In the genomic region with DNA sequence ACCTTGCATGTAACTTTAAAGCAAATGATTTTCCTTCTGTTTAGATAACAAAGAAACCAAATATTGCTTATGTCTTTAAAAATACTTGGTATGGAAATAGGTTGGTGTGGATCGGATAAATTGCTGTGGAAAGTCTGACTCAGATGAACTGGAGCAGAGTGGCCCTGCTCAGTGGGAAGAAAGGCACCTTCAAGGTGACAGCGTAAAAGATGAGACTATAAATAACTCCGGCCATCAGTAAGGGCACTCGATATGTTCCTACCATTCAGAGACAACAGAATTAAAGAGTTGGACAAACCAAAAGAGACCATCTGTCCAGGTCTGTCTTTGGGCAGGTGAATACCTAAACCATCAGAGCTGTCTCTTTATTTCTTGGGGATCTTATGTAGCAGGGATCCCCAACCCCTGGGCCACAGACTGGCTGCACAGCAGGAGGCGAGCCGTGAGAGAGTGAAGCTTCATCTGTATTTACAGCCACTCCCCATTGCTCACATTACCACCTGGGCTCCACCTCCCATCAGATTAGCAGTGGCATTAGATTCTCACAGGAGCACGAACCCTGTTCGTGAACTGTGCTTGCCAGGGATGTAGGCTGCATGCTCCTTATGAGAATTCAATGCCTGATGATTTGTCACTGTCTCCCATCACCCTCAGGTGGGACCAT, we compare ENCODE assay signal across 18 cellular contexts.
A peak's percentile ranks its signal among the peaks of the same experiment; 100 is the strongest.
DNase-seq lines count a peak whose midpoint lies in the region; ATAC-seq and TF ChIP-seq lines count a peak whose summit lies in the region.
"Had no signal": no experiment of that assay in that cellular context is flagged by ENCODE, and none has a peak within 500 bp of the region (broad histone marks: within the 10 kb centered on the region; RNA-seq: fewer than 3 reads in every experiment).

No MANE protein-coding gene starts in this region.

- no peak for TF ChIP-seq POLR2A in IMR-90 (IDR thresholded peaks at IDR 0.05; ENCODE audit: low read depth, low read length)

- peaks cover 12% of the 10 kb centered on the region for H3K9me1 ChIP-seq in IMR-90 (ENCODE audit: insufficient read depth, low read length)

- no peak overlapping the region for H4K91ac ChIP-seq in IMR-90 (ENCODE audit: insufficient read depth, low read depth, low read length)

- H3K4me1 Mint-ChIP-seq in endothelial cell (ENCODE audit: unreplicated experiment) (peaks cover 24% of the 10 kb centered on the region), nephron (peaks cover 68% of the 10 kb centered on the region)

- H2AFZ ChIP-seq in IMR-90 (replicated peaks; ENCODE audit: low read length, poor library complexity): no peak overlapping the region

- no peak overlapping the region for H3K56ac ChIP-seq in IMR-90 (ENCODE audit: extremely low read depth, insufficient read depth, low read length)

- no CpG with 5 or more reads among the region's 8 CpGs for WGBS in IMR-90 (ENCODE audit: extremely low coverage in 2 of 2, insufficient read length in 1 of 2), 2 experiments

- DNase-seq in IMR-90: no peak
- peak; percentile 15 for DNase-seq in NCI-H69 (lab: John Stamatoyannopoulos, UW)
- no peak for DNase-seq in endothelial cell (ENCODE audit: low spot score)
- DNase-seq in NCI-H1930 (lab: John Stamatoyannopoulos, UW): no peak
- DNase-seq in NCI-H1417 (lab: John Stamatoyannopoulos, UW): no peak
- DNase-seq in MV-4-11 (lab: John Stamatoyannopoulos, UW): no peak
- DNase-seq: ACHN, AML-193, Caco-2, DMS53, HCEC 1CT, NCI-H187 treated with DMSO at 0.1 percent for 48 hours, NCI-H524, RPMI8226, SW 1271 had no signal

- no peak overlapping the region for H3K4ac ChIP-seq in IMR-90 (ENCODE audit: low read depth, low read length)

- H4K20me1 ChIP-seq in IMR-90 (ENCODE audit: insufficient read depth, low read length): no peaks in the 10 kb centered on the region

- H3K4me2 ChIP-seq in IMR-90 (ENCODE audit: low read depth, low read length): no peak overlapping the region

- no peak overlapping the region for H3K9ac ChIP-seq in IMR-90 (ENCODE audit: low read depth, low read length)

- H3K9me3 ChIP-seq in IMR-90 (ENCODE audit: control insufficient read depth, insufficient read depth, low read length): no peaks in the 10 kb centered on the region
- H3K9me3 ChIP-seq: Caco-2, SJSA1 had no signal

- H2BK120ac ChIP-seq in IMR-90 (ENCODE audit: low read depth, low read length): 0 out of 2 replicates have a peak overlapping the region, but pooled peaks have one; percentile 3

- no peak for TF ChIP-seq RAD21 in IMR-90 (IDR thresholded peaks at IDR 0.05; ENCODE audit: low read length)

- H3K14ac ChIP-seq in IMR-90 (replicated peaks; ENCODE audit: low read depth, low read length): no peak overlapping the region

- TF ChIP-seq CTCF in IMR-90 (conservative IDR thresholded peaks at IDR 0.05; ENCODE audit: low read depth, low read length) (no peak), endothelial cell (IDR thresholded peaks at IDR 0.05; ENCODE audit: unreplicated experiment) (no peak), nephron (IDR thresholded peaks at IDR 0.05; ENCODE audit: unreplicated experiment in 3 of 3) (no peak)

- in situ Hi-C loops in IMR-90 (cut with MboI; ENCODE audit: low sequenced_read_pairs): no loop called here

- no TSS peak for BruUV-seq in IMR-90 (replicated peaks; lab: Mats Ljungman, UMichigan)

- no peak for ATAC-seq in IMR-90 (ENCODE audit: low read depth)

- CTCF ChIA-PET in IMR-90 (lab: Yijun Ruan, JAX): no interaction called here

- no peaks in the 10 kb centered on the region for H3K27me3 ChIP-seq in IMR-90 (ENCODE audit: control insufficient read depth, insufficient read depth, low read length)
- H3K27me3 ChIP-seq: SJSA1 had no signal

- intact Hi-C loops in IMR-90 (cut with micrococcal nuclease): no loop called here

- H3K27ac ChIP-seq in IMR-90 (ENCODE audit: insufficient read depth, low read length): no peak overlapping the region
- H3K27ac ChIP-seq: HL-60, SJSA1 had no signal

- H3K27ac Mint-ChIP-seq in endothelial cell (ENCODE audit: unreplicated experiment): peak overlapping the region; percentile 49
- peak overlapping the region; percentile 59 to 89 (median 67) for H3K27ac Mint-ChIP-seq in nephron

- H3K4me1 ChIP-seq in IMR-90 (ENCODE audit: control insufficient read depth, insufficient read depth, low read length): peaks cover 15% of the 10 kb centered on the region
- H3K4me1 ChIP-seq: Caco-2 had no signal

- dilution Hi-C loops in IMR-90 (cut with HindIII; ENCODE audit: low sequenced_read_pairs, unreplicated experiment): no loop called here

- no peak overlapping the region; the same call in 1 of the 2 replicates for H2AK5ac ChIP-seq in IMR-90 (ENCODE audit: low read depth, low read length)

- H2BK15ac ChIP-seq in IMR-90 (ENCODE audit: low read depth, low read length): no peak overlapping the region

- H3K36me3 Mint-ChIP-seq in endothelial cell (ENCODE audit: low read depth, unreplicated experiment): no peaks in the 10 kb centered on the region
- H3K36me3 Mint-ChIP-seq in nephron (ENCODE audit: low read depth): peaks cover 11% of the 10 kb centered on the region

- H4K5ac ChIP-seq in IMR-90 (ENCODE audit: low read depth, low read length): no peak overlapping the region

- H3K9me3 Mint-ChIP-seq in endothelial cell (ENCODE audit: unreplicated experiment) (no peaks in the 10 kb centered on the region), nephron (peaks cover 2% of the 10 kb centered on the region)

- no peaks in the 10 kb centered on the region for H3K36me3 ChIP-seq in IMR-90 (ENCODE audit: control insufficient read depth, insufficient read depth, low read length)
- H3K36me3 ChIP-seq: SJSA1 had no signal

- H3K27me3 Mint-ChIP-seq in endothelial cell (ENCODE audit: unreplicated experiment): peaks cover 2% of the 10 kb centered on the region
- H3K27me3 Mint-ChIP-seq in nephron (ENCODE audit: low read depth): peaks cover 3% of the 10 kb centered on the region

- POLR2A ChIA-PET in IMR-90 (lab: Charles Lee; ENCODE audit: unreplicated experiment): no interaction called here

- no peak overlapping the region for H3K4me3 ChIP-seq in IMR-90 (ENCODE audit: insufficient read depth, low read depth, low read length)
- H3K4me3 ChIP-seq: SJSA1 had no signal

- no peak overlapping the region for H4K8ac ChIP-seq in IMR-90 (ENCODE audit: low read depth in 2 of 2, low read length in 2 of 2)

- H3K18ac ChIP-seq in IMR-90 (ENCODE audit: low read depth, low read length): no peak overlapping the region

- peaks cover 1 to 14% of the 10 kb centered on the region in 2 experiments; a peak in 3 of 4 replicates for H3K79me1 ChIP-seq in IMR-90 (ENCODE audit: low read depth in 1 of 2, low read length in 2 of 2)

- no peak overlapping the region for H3K23ac ChIP-seq in IMR-90 (ENCODE audit: low read depth, low read length)

- H3K4me3 Mint-ChIP-seq in endothelial cell (ENCODE audit: unreplicated experiment): no peak overlapping the region
- no peak overlapping the region for H3K4me3 Mint-ChIP-seq in nephron

- H2BK5ac ChIP-seq in IMR-90 (ENCODE audit: low read depth, low read length, poor library complexity, severe bottlenecking): no peak overlapping the region

- no peak overlapping the region for H2AK9ac ChIP-seq in IMR-90 (replicated peaks; ENCODE audit: low read depth, low read length, poor library complexity)

- no peak overlapping the region for H2BK20ac ChIP-seq in IMR-90 (ENCODE audit: low read depth, low read length)

TF ChIP-seq in IMR-90, 13 proteins besides CTCF, POLR2A, EP300 and RAD21:
- TF ChIP-seq BHLHE40 (IDR thresholded peaks at IDR 0.05; ENCODE audit: low read depth, low read length) (no peak), MXI1 (IDR thresholded peaks at IDR 0.05; ENCODE audit: borderline replicate concordance, low read depth, low read length) (no peak), CHD1 (IDR thresholded peaks at IDR 0.05; ENCODE audit: low read depth, low read length) (no peak), RFX5 (IDR thresholded peaks at IDR 0.05; ENCODE audit: low read depth, low read length) (no peak), FOS (IDR thresholded peaks at IDR 0.05; ENCODE audit: low read depth, low read length) (no peak), MAZ (IDR thresholded peaks at IDR 0.05; ENCODE audit: borderline replicate concordance, low read depth, low read length) (no peak), RCOR1 (IDR thresholded peaks at IDR 0.05; ENCODE audit: insufficient replicate concordance, low read length) (no peak), CEBPB (IDR thresholded peaks at IDR 0.05; ENCODE audit: low read depth, low read length) (no peak), SMC3 (IDR thresholded peaks at IDR 0.05; ENCODE audit: low read depth, low read length) (no peak), MAFK (IDR thresholded peaks at IDR 0.05; ENCODE audit: low read depth, low read length) (no peak)
- TF ChIP-seq, protein P1, sequence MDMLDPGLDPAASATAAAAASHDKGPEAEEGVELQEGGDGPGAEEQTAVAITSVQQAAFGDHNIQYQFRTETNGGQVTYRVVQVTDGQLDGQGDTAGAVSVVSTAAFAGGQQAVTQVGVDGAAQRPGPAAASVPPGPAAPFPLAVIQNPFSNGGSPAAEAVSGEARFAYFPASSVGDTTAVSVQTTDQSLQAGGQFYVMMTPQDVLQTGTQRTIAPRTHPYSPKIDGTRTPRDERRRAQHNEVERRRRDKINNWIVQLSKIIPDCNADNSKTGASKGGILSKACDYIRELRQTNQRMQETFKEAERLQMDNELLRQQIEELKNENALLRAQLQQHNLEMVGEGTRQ (IDR thresholded peaks at IDR 0.05; ENCODE audit: low read depth, low read length): no peak
- TF ChIP-seq, protein P2, sequence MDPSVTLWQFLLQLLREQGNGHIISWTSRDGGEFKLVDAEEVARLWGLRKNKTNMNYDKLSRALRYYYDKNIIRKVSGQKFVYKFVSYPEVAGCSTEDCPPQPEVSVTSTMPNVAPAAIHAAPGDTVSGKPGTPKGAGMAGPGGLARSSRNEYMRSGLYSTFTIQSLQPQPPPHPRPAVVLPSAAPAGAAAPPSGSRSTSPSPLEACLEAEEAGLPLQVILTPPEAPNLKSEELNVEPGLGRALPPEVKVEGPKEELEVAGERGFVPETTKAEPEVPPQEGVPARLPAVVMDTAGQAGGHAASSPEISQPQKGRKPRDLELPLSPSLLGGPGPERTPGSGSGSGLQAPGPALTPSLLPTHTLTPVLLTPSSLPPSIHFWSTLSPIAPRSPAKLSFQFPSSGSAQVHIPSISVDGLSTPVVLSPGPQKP (IDR thresholded peaks at IDR 0.05; ENCODE audit: borderline replicate concordance, low read depth, low read length): no peak
